In the genomic region with DNA sequence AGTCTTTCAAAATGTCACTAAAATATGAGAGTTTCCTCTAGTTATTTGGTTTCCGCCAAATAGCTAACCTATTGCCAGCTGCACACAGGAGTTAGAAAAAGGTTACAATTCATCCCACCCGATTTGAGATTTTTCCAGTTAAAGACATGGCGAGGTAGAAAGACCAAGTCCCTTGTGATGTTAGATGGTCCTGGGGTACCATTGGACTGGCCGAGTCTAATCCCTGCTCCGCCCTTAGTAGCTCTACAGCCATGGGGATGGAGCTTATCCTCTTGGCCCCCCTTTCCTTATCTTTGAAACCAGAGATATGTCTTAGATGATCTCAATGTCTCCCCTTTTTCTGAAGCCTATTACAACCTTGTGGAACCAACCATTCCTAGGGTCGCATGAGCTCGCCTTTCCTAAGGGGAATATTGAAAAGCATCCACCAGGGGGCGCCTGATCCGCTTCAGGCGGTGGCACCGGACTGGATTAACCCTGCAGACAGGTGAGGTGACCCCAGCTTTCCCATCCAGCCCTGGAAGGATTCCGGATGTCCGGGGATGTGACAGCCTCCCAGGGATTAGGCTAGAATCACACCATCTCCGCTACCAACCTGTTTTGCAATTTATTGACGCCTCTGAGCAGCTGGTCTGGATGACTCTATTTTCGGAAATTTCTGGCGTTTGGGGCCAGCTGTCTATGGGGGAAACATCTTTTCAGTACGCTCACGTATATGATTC, we compare ENCODE assay signal across 9 cellular contexts.
DNase-seq lines count a peak whose midpoint lies in the region; ATAC-seq and TF ChIP-seq lines count a peak whose summit lies in the region.
"Had no signal": no experiment of that assay in that cellular context is flagged by ENCODE, and none has a peak within 500 bp of the region (broad histone marks: within the 10 kb centered on the region; RNA-seq: fewer than 3 reads in every experiment).

No MANE protein-coding gene starts in this region.

- H3K27ac Mint-ChIP-seq in CD4-positive, alpha-beta T cell = no peak overlapping the region
- no peak overlapping the region for H3K27ac Mint-ChIP-seq in HFFc6
- H3K27ac Mint-ChIP-seq in progenitor cell of endocrine pancreas = no peak overlapping the region
- H3K27ac Mint-ChIP-seq: IgD-negative memory B cell had no signal

- no peaks in the 10 kb centered on the region for H3K4me1 Mint-ChIP-seq in CD4-positive, alpha-beta T cell (ENCODE audit: low read depth)
- H3K4me1 Mint-ChIP-seq in HFFc6 (ENCODE audit: low read depth) = peaks cover 31% of the 10 kb centered on the region
- peaks cover 10% of the 10 kb centered on the region for H3K4me1 Mint-ChIP-seq in progenitor cell of endocrine pancreas (ENCODE audit: low read depth)
- H3K4me1 Mint-ChIP-seq: IgD-negative memory B cell had no signal

- H3K4me3 Mint-ChIP-seq in CD4-positive, alpha-beta T cell = no peak overlapping the region
- no peak overlapping the region for H3K4me3 Mint-ChIP-seq in HFFc6
- H3K4me3 Mint-ChIP-seq in progenitor cell of endocrine pancreas (ENCODE audit: low read depth) = no peak overlapping the region
- H3K4me3 Mint-ChIP-seq: IgD-negative memory B cell had no signal

- H3K36me3 ChIP-seq in PC-3 (ENCODE audit: low read depth, low read length) = no peaks in the 10 kb centered on the region

- no peaks in the 10 kb centered on the region for H3K36me3 Mint-ChIP-seq in CD4-positive, alpha-beta T cell (ENCODE audit: low read depth)
- H3K36me3 Mint-ChIP-seq in HFFc6 (ENCODE audit: low read depth) = no peaks in the 10 kb centered on the region
- no peaks in the 10 kb centered on the region for H3K36me3 Mint-ChIP-seq in progenitor cell of endocrine pancreas (ENCODE audit: insufficient read depth)
- H3K36me3 Mint-ChIP-seq: IgD-negative memory B cell had no signal

- ATAC-seq in CD4-positive, alpha-beta T cell (ENCODE audit: poor library complexity) = no peak
- ATAC-seq in PC-3 (peak; percentile 49), HG02970 (IDR thresholded peaks at IDR 0.05; ENCODE audit: low FRiP score, unreplicated experiment) (no peak), GM18502 (IDR thresholded peaks at IDR 0.05; ENCODE audit: poor library complexity, unreplicated experiment) (no peak)

- no peaks in the 10 kb centered on the region for H3K9me3 ChIP-seq in CD4-positive, alpha-beta T cell (ENCODE audit: control insufficient read depth, low read length)
- no peaks in the 10 kb centered on the region for H3K9me3 ChIP-seq in PC-3 (ENCODE audit: low read length)

- H4K20me1 ChIP-seq in PC-3 (ENCODE audit: low read length) = no peaks in the 10 kb centered on the region

- peaks cover 2% of the 10 kb centered on the region for H3K9me3 Mint-ChIP-seq in CD4-positive, alpha-beta T cell
- H3K9me3 Mint-ChIP-seq in HFFc6 (no peaks in the 10 kb centered on the region), progenitor cell of endocrine pancreas (ENCODE audit: low read depth) (peaks cover 1% of the 10 kb centered on the region)

- H3K79me2 ChIP-seq in PC-3 (ENCODE audit: low read length) = no peaks in the 10 kb centered on the region

- no TSS peak for BruUV-seq in PC-3 (replicated peaks; lab: Mats Ljungman, UMichigan)

- peak; percentile 27 to 68 (median 43) for DNase-seq in CD4-positive, alpha-beta T cell
- DNase-seq in HFFc6 (no peak), PC-3 (peak; percentile 80), fibroblast of the aortic adventitia (ENCODE audit: low read depth) (peak; percentile 42), progenitor cell of endocrine pancreas (ENCODE audit: low spot score, unreplicated experiment) (peak; percentile 57)
- peak; percentile 55 for DNase-seq in activated T-cell treated with anti-CD3 and anti-CD28 coated beads, Interleukin-2, amount 50 U/mL, for 1 hour

- peaks cover 5% of the 10 kb centered on the region for H3K27me3 Mint-ChIP-seq in CD4-positive, alpha-beta T cell
- H3K27me3 Mint-ChIP-seq in HFFc6 (ENCODE audit: insufficient read depth) = peaks cover 13% of the 10 kb centered on the region
- peaks cover 25% of the 10 kb centered on the region for H3K27me3 Mint-ChIP-seq in progenitor cell of endocrine pancreas

- CTCF ChIA-PET in CD4-positive, alpha-beta T cell (lab: Charles Lee) = interaction anchor here (1.2 to 1.5 kb wide), 3 partner anchors 9 to 28 kb away, joined by 3 to 4 read pairs (median 4); no protein-coding TSS in a partner anchor
- CTCF ChIA-PET in PC-3 (lab: Charles Lee) = interaction anchor here (0.5 to 1.3 kb wide), 8 partner anchors 17 to 311 kb away, joined by 4 to 6 read pairs (median 4); no protein-coding TSS in a partner anchor

- H3K4me2 ChIP-seq in PC-3 (ENCODE audit: low read length) = no peak overlapping the region

- peak; percentile 76 for TF ChIP-seq CTCF in CD4-positive, alpha-beta T cell (IDR thresholded peaks at IDR 0.05)
- TF ChIP-seq CTCF in HFFc6 (IDR thresholded peaks at IDR 0.05) = peak; percentile 97
- TF ChIP-seq CTCF in PC-3 (conservative IDR thresholded peaks at IDR 0.05; ENCODE audit: low read depth, low read length) = peak; percentile 94
- TF ChIP-seq CTCF in fibroblast of the aortic adventitia (IDR thresholded peaks at IDR 0.05; ENCODE audit: insufficient read depth, low read length) = peak; percentile 72
- peak; percentile 72 for TF ChIP-seq CTCF in progenitor cell of endocrine pancreas (IDR thresholded peaks at IDR 0.05; ENCODE audit: unreplicated experiment)

- POLR2A ChIA-PET in CD4-positive, alpha-beta T cell (lab: Charles Lee) = no interaction called here
- POLR2A ChIA-PET in PC-3 (lab: Charles Lee; ENCODE audit: unreplicated experiment) = no interaction called here

- no peaks in the 10 kb centered on the region for H3K27me3 ChIP-seq in CD4-positive, alpha-beta T cell (ENCODE audit: control insufficient read depth, insufficient read depth, low read length)
- no peaks in the 10 kb centered on the region for H3K27me3 ChIP-seq in PC-3 (ENCODE audit: low read length)

- H3K9ac ChIP-seq in PC-3 (ENCODE audit: low read length) = no peak overlapping the region

- H3K9me2 ChIP-seq in PC-3 (replicated peaks; ENCODE audit: low read length) = no peaks in the 10 kb centered on the region

- no peaks in the 10 kb centered on the region for H3F3A ChIP-seq in PC-3 (ENCODE audit: low read length, unreplicated experiment)

- H2AFZ ChIP-seq in PC-3 (ENCODE audit: low read length) = no peak overlapping the region

- no peak overlapping the region for H3K4me3 ChIP-seq in PC-3 (ENCODE audit: low read length)
- no peak overlapping the region for H3K4me3 ChIP-seq in fibroblast of the aortic adventitia (ENCODE audit: low read depth, low read length)

- intact Hi-C loops in CD4-positive, alpha-beta T cell (cut with DNase I, micrococcal nuclease) = loop anchor here (5.0 kb wide), 2 partner anchors 297 to 382 kb away; no protein-coding TSS in a partner anchor
- intact Hi-C loops in PC-3 (cut with micrococcal nuclease) = loop anchor here (5.0 to 10.0 kb wide), 2 partner anchors 46 to 208 kb away; no protein-coding TSS in a partner anchor

- H3K27ac ChIP-seq in CD4-positive, alpha-beta T cell (ENCODE audit: low read depth, low read length) = no peak overlapping the region
- no peak overlapping the region for H3K27ac ChIP-seq in PC-3 (ENCODE audit: low read length)

- H3K4me1 ChIP-seq in PC-3 (ENCODE audit: insufficient read depth, low read length) = peaks cover 16% of the 10 kb centered on the region
